24 cellular contexts compared by ENCODE assay signal in genomic region chr5:167248262-167248661, GRCh38.
"Had no signal": no experiment of that assay in that cellular context is flagged by ENCODE, and none has a peak within 500 bp of the region (broad histone marks: within the 10 kb centered on the region; RNA-seq: fewer than 3 reads in every experiment).

No MANE protein-coding gene starts in this region.

- H3K9ac ChIP-seq: parathyroid adenoma had no signal

- H3K27ac Mint-ChIP-seq: immature natural killer cell, natural killer cell, progenitor cell of endocrine pancreas had no signal

- H3K27me3 Mint-ChIP-seq: progenitor cell of endocrine pancreas; stimulated activated naive CD8-positive, alpha-beta T cell treated with anti-CD3 and anti-CD28 coated beads, Interleukin-15, amount 100 ng/mL, for 72 hours had no signal

- H3K4me2 ChIP-seq: smooth muscle cell had no signal

- H3K4me1 Mint-ChIP-seq: immature natural killer cell; natural killer cell; stimulated activated naive CD8-positive, alpha-beta T cell treated with anti-CD3 and anti-CD28 coated beads, Interleukin-15, amount 100 ng/mL, for 72 hours had no signal

- H3K27ac ChIP-seq: foreskin keratinocyte, left ventricle myocardium inferior, lower lobe of right lung, parathyroid adenoma, right lobe of liver, suprapubic skin, transverse colon, upper lobe of right lung, uterus had no signal

- H3K79me2 ChIP-seq: parathyroid adenoma had no signal

- ATAC-seq: foreskin keratinocyte; left colon; lower lobe of right lung; natural killer cell; right lobe of liver; stimulated activated naive CD8-positive, alpha-beta T cell treated with anti-CD3 and anti-CD28 coated beads, Interleukin-15, amount 100 ng/mL, for 72 hours; upper lobe of right lung had no signal

- H3K4me3 Mint-ChIP-seq: immature natural killer cell; natural killer cell; stimulated activated naive CD8-positive, alpha-beta T cell treated with anti-CD3 and anti-CD28 coated beads, Interleukin-15, amount 100 ng/mL, for 72 hours had no signal

- H3K36me3 ChIP-seq: left ventricle myocardium inferior, lower lobe of right lung, right lobe of liver, suprapubic skin, transverse colon, upper lobe of right lung, uterus had no signal

- H3K36me3 Mint-ChIP-seq: immature natural killer cell, natural killer cell had no signal

- DNase-seq: effector CD4-positive, alpha-beta T cell; foreskin keratinocyte; immature natural killer cell; islet precursor cell; kidney glomerular epithelial cell; left colon; left ventricle myocardium inferior; lower lobe of right lung; natural killer cell; right lobe of liver; stimulated activated CD4-positive, alpha-beta T cell treated with anti-CD3 and anti-CD28 coated beads, Interleukin-12 subunit alpha, Interleukin-12 subunit beta, amount 100 ng/mL, for 4 hours; stimulated activated CD4-positive, alpha-beta T cell treated with anti-CD3 and anti-CD28 coated beads, Interleukin-1b, Interleukin-23, amount 100 ng/mL, for 48 hours; stimulated activated CD4-positive, alpha-beta T cell treated with anti-CD3 and anti-CD28 coated beads, Interleukin-4, amount 100 ng/mL, for 1 hour; stimulated activated CD8-positive, alpha-beta memory T cell treated with anti-CD3 and anti-CD28 coated beads, Interleukin-4, amount 100 ng/mL, for 48 hours; stimulated activated naive CD4-positive, alpha-beta T cell; stimulated activated naive CD8-positive, alpha-beta T cell treated with anti-CD3 and anti-CD28 coated beads, Interleukin-15, amount 100 ng/mL, for 72 hours; transverse colon; upper lobe of right lung; uterus had no signal

- H3K27me3 ChIP-seq: dorsolateral prefrontal cortex, foreskin keratinocyte, right lobe of liver, transverse colon, upper lobe of right lung, uterus had no signal

- H2AFZ ChIP-seq: parathyroid adenoma had no signal

- H3K4me1 ChIP-seq: foreskin keratinocyte, left ventricle myocardium inferior, lower lobe of right lung, parathyroid adenoma, suprapubic skin, transverse colon, upper lobe of right lung, uterus had no signal

- H3K4me3 ChIP-seq: left ventricle myocardium inferior, lower lobe of right lung, right lobe of liver, smooth muscle cell, suprapubic skin, transverse colon, upper lobe of right lung, uterus had no signal

- H3K9me3 ChIP-seq: left ventricle myocardium inferior, lower lobe of right lung, right lobe of liver, suprapubic skin, transverse colon, upper lobe of right lung, uterus had no signal
